8 cellular contexts compared by ENCODE assay signal in genomic region chr1:77683836-77684148, GRCh38. TPM values are rescaled to one million over a fixed set of nuclear protein-coding genes. Genes with fewer than 3 reads are reported as not detected.
DNase-seq lines count a peak whose midpoint lies in the region; ATAC-seq, FAIRE-seq and TF ChIP-seq lines count a peak whose summit lies in the region.

No MANE protein-coding gene starts in this region.

- no peak for TF ChIP-seq CTCF in AG04450 (IDR thresholded peaks at IDR 0.05; ENCODE audit: low read depth, low read length)
- no peak for TF ChIP-seq CTCF in bronchial epithelial cell (IDR thresholded peaks at IDR 0.05; ENCODE audit: insufficient read depth, low read length, severe bottlenecking)

- H3K4me3 ChIP-seq in AG04450 (ENCODE audit: low read depth, low read length) = peak overlapping the region; percentile 95
- H3K4me3 ChIP-seq in bronchial epithelial cell (ENCODE audit: low read depth, low read length) = peak overlapping the region; percentile 70
- peak overlapping the region; percentile 22 to 88 for H3K4me3 ChIP-seq in muscle layer of colon (ENCODE audit: low read depth in 1 of 2, low read length in 2 of 2)

- H3K36me3 ChIP-seq in bronchial epithelial cell (ENCODE audit: control insufficient read depth, insufficient read depth, low read length) = no peaks in the 10 kb centered on the region
- no peaks in the 10 kb centered on the region for H3K36me3 ChIP-seq in muscle layer of colon (ENCODE audit: insufficient read depth, low read length)

- POLR2A ChIA-PET in AG04450 (lab: Yijun Ruan, JAX) = interaction anchor here (0.6 to 1.7 kb wide), 8 partner anchors 10 to 442 kb away, joined by 3 to 23 read pairs (median 4); partner anchors contain the start of gene MIGA1

- no peak for FAIRE-seq in bronchial epithelial cell (lab: Jason Lieb, UNC)

- DNase-seq in AG04450 (ENCODE audit: low read depth, low spot score) (no peak), bronchial epithelial cell (ENCODE audit: low read depth) (no peak), inferior parietal cortex (ENCODE audit: extremely low spot score) (no peak), T1000 (lab: John Stamatoyannopoulos, UW) (no peak), activated gamma-delta T cell (lab: John Stamatoyannopoulos, UW) (no peak), occipital lobe (lab: John Stamatoyannopoulos, UW) (no peak)

- H3K27ac ChIP-seq in AG04450 (ENCODE audit: low read depth, low read length) = peak overlapping the region; percentile 87
- H3K27ac ChIP-seq in muscle layer of colon (ENCODE audit: low read depth, low read length) = peak overlapping the region; percentile 80

- no peaks in the 10 kb centered on the region; the same call in 1 of the 2 replicates for H3K9me3 ChIP-seq in AG04450 (ENCODE audit: control insufficient read depth, insufficient read depth, low read length)
- no peaks in the 10 kb centered on the region for H3K9me3 ChIP-seq in muscle layer of colon (ENCODE audit: low read length)

- peak overlapping the region; percentile 64 for H3K9ac ChIP-seq in muscle layer of colon (ENCODE audit: low read length)

- H3K27me3 ChIP-seq in AG04450 (ENCODE audit: control insufficient read depth, insufficient read depth, low read length) = no peaks in the 10 kb centered on the region
- no peaks in the 10 kb centered on the region for H3K27me3 ChIP-seq in bronchial epithelial cell (ENCODE audit: control insufficient read depth, insufficient read depth, low read length)
- no peaks in the 10 kb centered on the region for H3K27me3 ChIP-seq in muscle layer of colon (ENCODE audit: control insufficient read depth in 1 of 2, insufficient read depth in 2 of 2, low read length in 2 of 2)

- H3K4me1 ChIP-seq in muscle layer of colon (ENCODE audit: insufficient read depth, low read length) = peaks cover 18% of the 10 kb centered on the region

- CTCF ChIA-PET in AG04450 (lab: Charles Lee) = interaction anchor here (0.6 to 2.4 kb wide), 20 partner anchors 10 to 542 kb away, joined by 3 to 8 read pairs (median 3); partner anchors contain the start of gene USP33

- ATAC-seq in HG02943 (IDR thresholded peaks at IDR 0.05; ENCODE audit: low read depth, unreplicated experiment) = peak; percentile 0

RNA-seq across cellular contexts. Expression of gene ZZZ3, which starts 1.3 kb away (rescaled TPM):
- 31.2 and 46.2 TPM in 2 replicates for polyA plus RNA-seq in AG04450 (2011; rRNA removed)
- 36.3 and 60.6 TPM in 2 replicates for polyA minus RNA-seq in AG04450 (2011; rRNA and poly(A)+ RNA removed)
- total RNA-seq in bronchial epithelial cell (64.3 and 69.2 TPM in 2 replicates), occipital lobe (164 TPM)
